ENCODE assay signal across 1 cellular context in the genomic region with DNA sequence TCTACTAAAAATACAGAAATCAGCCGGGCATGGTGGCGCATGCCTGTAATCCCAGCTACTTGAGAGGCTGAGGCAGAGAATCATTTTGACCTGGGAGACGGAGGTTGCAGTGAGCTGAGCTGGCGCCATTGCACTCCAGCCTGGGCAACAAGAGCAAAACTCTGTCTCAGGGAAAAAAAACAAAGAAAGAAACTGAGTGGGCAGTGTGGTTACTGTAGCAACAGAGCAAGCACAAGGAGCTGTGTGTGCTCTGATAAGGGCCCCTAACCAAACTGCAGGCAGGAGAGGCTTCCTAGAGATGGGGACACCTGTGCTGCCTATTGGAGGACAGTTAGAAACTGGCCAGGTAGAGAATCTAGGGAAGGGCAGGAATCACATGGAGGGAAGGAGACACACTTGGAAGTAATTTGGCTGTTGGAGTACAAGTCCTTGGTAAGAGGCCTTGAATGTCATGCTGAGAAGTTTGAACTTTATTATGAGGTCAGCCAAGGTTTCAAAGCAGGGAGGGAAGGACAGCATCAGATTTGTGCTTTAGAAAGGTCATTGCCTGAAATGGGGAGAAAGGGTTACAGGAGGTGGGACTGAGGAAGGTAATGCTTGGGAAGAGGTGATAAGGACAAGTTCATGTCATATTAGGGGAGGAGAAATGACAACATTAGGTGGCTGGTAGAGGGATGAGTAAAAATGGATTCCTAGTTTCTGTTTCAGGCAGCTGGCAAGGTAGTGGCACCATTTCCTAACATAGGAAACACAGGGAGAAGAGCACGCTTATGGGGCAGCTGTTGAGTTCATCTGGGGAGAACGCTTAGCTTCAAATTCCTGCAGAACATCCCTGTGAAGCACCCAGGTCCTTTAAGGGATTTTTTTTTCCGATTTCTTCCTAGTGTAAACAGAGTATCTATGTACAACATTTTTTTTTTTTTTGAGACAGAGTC.
TF ChIP-seq lines count a peak whose summit lies in the region.

No MANE protein-coding gene starts in this region.

TF ChIP-seq in GM12878, 131 proteins besides CTCF, POLR2A, EP300 and RAD21 (continued from another document):
- no peak for TF ChIP-seq ETV6 (conservative IDR thresholded peaks at IDR 0.05 in 1 of 2, IDR thresholded peaks at IDR 0.05 in 1 of 2; ENCODE audit: borderline replicate concordance in 1 of 2, low read depth in 1 of 2)
- no peak for TF ChIP-seq POLR2AphosphoS2 (IDR thresholded peaks at IDR 0.05; ENCODE audit: low read depth, low read length)
- TF ChIP-seq, protein P1, sequence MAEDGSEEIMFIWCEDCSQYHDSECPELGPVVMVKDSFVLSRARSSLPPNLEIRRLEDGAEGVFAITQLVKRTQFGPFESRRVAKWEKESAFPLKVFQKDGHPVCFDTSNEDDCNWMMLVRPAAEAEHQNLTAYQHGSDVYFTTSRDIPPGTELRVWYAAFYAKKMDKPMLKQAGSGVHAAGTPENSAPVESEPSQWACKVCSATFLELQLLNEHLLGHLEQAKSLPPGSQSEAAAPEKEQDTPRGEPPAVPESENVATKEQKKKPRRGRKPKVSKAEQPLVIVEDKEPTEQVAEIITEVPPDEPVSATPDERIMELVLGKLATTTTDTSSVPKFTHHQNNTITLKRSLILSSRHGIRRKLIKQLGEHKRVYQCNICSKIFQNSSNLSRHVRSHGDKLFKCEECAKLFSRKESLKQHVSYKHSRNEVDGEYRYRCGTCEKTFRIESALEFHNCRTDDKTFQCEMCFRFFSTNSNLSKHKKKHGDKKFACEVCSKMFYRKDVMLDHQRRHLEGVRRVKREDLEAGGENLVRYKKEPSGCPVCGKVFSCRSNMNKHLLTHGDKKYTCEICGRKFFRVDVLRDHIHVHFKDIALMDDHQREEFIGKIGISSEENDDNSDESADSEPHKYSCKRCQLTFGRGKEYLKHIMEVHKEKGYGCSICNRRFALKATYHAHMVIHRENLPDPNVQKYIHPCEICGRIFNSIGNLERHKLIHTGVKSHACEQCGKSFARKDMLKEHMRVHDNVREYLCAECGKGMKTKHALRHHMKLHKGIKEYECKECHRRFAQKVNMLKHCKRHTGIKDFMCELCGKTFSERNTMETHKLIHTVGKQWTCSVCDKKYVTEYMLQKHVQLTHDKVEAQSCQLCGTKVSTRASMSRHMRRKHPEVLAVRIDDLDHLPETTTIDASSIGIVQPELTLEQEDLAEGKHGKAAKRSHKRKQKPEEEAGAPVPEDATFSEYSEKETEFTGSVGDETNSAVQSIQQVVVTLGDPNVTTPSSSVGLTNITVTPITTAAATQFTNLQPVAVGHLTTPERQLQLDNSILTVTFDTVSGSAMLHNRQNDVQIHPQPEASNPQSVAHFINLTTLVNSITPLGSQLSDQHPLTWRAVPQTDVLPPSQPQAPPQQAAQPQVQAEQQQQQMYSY (CRISPR knock-in tag; IDR thresholded peaks at IDR 0.05), result no peak
- TF ChIP-seq, protein P2, sequence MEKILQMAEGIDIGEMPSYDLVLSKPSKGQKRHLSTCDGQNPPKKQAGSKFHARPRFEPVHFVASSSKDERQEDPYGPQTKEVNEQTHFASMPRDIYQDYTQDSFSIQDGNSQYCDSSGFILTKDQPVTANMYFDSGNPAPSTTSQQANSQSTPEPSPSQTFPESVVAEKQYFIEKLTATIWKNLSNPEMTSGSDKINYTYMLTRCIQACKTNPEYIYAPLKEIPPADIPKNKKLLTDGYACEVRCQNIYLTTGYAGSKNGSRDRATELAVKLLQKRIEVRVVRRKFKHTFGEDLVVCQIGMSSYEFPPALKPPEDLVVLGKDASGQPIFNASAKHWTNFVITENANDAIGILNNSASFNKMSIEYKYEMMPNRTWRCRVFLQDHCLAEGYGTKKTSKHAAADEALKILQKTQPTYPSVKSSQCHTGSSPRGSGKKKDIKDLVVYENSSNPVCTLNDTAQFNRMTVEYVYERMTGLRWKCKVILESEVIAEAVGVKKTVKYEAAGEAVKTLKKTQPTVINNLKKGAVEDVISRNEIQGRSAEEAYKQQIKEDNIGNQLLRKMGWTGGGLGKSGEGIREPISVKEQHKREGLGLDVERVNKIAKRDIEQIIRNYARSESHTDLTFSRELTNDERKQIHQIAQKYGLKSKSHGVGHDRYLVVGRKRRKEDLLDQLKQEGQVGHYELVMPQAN (conservative IDR thresholded peaks at IDR 0.05), result no peak
- TF ChIP-seq HDAC6 (IDR thresholded peaks at IDR 0.05; ENCODE audit: unreplicated experiment), result no peak
- no peak for TF ChIP-seq ESRRA (IDR thresholded peaks at IDR 0.05; ENCODE audit: low read length)
- TF ChIP-seq, protein P3, sequence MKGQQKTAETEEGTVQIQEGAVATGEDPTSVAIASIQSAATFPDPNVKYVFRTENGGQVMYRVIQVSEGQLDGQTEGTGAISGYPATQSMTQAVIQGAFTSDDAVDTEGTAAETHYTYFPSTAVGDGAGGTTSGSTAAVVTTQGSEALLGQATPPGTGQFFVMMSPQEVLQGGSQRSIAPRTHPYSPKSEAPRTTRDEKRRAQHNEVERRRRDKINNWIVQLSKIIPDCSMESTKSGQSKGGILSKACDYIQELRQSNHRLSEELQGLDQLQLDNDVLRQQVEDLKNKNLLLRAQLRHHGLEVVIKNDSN (IDR thresholded peaks at IDR 0.05; ENCODE audit: borderline replicate concordance, extremely low read length, insufficient read depth, low read depth, low read length), result no peak
- no peak for TF ChIP-seq NFXL1 (IDR thresholded peaks at IDR 0.05; ENCODE audit: borderline replicate concordance)
- no peak for TF ChIP-seq HDGF (IDR thresholded peaks at IDR 0.05)
- TF ChIP-seq, protein P4, sequence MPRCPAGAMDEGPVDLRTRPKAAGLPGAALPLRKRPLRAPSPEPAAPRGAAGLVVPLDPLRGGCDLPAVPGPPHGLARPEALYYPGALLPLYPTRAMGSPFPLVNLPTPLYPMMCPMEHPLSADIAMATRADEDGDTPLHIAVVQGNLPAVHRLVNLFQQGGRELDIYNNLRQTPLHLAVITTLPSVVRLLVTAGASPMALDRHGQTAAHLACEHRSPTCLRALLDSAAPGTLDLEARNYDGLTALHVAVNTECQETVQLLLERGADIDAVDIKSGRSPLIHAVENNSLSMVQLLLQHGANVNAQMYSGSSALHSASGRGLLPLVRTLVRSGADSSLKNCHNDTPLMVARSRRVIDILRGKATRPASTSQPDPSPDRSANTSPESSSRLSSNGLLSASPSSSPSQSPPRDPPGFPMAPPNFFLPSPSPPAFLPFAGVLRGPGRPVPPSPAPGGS (IDR thresholded peaks at IDR 0.05; ENCODE audit: borderline replicate concordance, insufficient read depth, low read depth, low read length, poor library complexity, severe bottlenecking), result no peak
- TF ChIP-seq KLF5 (IDR thresholded peaks at IDR 0.05; ENCODE audit: partially characterized antibody), result no peak
- TF ChIP-seq RBBP5 (conservative IDR thresholded peaks at IDR 0.05), result no peak
- TF ChIP-seq NFYA (IDR thresholded peaks at IDR 0.05; ENCODE audit: borderline replicate concordance, low read depth, low read length), result no peak
- TF ChIP-seq, protein P5, sequence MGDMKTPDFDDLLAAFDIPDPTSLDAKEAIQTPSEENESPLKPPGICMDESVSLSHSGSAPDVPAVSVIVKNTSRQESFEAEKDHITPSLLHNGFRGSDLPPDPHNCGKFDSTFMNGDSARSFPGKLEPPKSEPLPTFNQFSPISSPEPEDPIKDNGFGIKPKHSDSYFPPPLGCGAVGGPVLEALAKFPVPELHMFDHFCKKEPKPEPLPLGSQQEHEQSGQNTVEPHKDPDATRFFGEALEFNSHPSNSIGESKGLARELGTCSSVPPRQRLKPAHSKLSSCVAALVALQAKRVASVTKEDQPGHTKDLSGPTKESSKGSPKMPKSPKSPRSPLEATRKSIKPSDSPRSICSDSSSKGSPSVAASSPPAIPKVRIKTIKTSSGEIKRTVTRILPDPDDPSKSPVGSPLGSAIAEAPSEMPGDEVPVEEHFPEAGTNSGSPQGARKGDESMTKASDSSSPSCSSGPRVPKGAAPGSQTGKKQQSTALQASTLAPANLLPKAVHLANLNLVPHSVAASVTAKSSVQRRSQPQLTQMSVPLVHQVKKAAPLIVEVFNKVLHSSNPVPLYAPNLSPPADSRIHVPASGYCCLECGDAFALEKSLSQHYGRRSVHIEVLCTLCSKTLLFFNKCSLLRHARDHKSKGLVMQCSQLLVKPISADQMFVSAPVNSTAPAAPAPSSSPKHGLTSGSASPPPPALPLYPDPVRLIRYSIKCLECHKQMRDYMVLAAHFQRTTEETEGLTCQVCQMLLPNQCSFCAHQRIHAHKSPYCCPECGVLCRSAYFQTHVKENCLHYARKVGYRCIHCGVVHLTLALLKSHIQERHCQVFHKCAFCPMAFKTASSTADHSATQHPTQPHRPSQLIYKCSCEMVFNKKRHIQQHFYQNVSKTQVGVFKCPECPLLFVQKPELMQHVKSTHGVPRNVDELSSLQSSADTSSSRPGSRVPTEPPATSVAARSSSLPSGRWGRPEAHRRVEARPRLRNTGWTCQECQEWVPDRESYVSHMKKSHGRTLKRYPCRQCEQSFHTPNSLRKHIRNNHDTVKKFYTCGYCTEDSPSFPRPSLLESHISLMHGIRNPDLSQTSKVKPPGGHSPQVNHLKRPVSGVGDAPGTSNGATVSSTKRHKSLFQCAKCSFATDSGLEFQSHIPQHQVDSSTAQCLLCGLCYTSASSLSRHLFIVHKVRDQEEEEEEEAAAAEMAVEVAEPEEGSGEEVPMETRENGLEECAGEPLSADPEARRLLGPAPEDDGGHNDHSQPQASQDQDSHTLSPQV (IDR thresholded peaks at IDR 0.05), result no peak
TF ChIP-seq in GM12878: peak in this region for 0.
